8 cellular contexts compared by ENCODE assay signal in the genomic region with DNA sequence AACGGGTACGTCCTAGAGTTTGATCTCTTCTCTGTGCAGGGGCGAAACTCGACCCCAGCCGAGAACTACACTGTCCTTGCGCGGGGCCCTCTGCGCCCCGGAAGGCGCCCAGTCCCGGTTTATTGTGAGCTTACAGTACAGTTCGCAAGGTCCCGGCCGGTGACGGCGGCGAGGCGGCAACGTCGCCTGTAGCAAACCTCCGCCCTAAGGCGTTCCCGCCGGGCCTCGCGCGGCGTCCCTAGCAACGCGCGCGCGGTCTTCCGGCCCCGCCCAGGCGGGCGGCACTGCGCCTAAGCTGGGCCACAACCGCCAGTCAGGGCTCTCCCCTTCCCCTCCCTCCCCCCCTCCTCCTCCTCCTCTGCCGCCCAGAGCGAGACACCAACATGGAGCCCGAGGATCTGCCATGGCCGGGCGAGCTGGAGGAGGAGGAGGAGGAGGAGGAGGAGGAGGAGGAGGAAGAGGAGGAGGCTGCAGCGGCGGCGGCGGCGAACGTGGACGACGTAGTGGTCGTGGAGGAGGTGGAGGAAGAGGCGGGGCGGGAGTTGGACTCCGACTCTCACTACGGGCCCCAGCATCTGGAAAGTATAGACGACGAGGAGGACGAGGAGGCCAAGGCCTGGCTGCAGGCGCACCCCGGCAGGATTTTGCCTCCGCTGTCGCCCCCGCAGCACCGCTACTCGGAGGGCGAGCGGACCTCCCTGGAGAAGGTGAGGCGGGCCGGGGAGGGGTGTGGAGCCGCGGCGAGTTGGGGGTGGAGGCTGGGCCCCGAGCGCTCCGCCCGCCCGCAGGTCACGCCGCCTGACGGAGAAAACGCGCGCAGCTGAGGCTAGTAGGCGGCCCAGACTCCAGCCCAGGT. TPM values are rescaled to one million over a fixed set of nuclear protein-coding genes. Genes with fewer than 3 reads are reported as not detected.
A peak's percentile ranks its signal among the peaks of the same experiment; 100 is the strongest.
DNase-seq lines count a peak whose midpoint lies in the region; ATAC-seq and TF ChIP-seq lines count a peak whose summit lies in the region.

A gene with protein sequence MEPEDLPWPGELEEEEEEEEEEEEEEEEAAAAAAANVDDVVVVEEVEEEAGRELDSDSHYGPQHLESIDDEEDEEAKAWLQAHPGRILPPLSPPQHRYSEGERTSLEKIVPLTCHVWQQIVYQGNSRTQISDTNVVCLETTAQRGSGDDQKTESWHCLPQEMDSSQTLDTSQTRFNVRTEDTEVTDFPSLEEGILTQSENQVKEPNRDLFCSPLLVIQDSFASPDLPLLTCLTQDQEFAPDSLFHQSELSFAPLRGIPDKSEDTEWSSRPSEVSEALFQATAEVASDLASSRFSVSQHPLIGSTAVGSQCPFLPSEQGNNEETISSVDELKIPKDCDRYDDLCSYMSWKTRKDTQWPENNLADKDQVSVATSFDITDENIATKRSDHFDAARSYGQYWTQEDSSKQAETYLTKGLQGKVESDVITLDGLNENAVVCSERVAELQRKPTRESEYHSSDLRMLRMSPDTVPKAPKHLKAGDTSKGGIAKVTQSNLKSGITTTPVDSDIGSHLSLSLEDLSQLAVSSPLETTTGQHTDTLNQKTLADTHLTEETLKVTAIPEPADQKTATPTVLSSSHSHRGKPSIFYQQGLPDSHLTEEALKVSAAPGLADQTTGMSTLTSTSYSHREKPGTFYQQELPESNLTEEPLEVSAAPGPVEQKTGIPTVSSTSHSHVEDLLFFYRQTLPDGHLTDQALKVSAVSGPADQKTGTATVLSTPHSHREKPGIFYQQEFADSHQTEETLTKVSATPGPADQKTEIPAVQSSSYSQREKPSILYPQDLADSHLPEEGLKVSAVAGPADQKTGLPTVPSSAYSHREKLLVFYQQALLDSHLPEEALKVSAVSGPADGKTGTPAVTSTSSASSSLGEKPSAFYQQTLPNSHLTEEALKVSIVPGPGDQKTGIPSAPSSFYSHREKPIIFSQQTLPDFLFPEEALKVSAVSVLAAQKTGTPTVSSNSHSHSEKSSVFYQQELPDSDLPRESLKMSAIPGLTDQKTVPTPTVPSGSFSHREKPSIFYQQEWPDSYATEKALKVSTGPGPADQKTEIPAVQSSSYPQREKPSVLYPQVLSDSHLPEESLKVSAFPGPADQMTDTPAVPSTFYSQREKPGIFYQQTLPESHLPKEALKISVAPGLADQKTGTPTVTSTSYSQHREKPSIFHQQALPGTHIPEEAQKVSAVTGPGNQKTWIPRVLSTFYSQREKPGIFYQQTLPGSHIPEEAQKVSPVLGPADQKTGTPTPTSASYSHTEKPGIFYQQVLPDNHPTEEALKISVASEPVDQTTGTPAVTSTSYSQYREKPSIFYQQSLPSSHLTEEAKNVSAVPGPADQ (N-terminal part only) (plus strand): TSS at position 351 of the 856 bp plus-strand sequence. CDS start 33 bp downstream, at position 384.

- peaks cover 21% of the 10 kb centered on the region for H3K27me3 Mint-ChIP-seq in T-helper 1 cell treated with Interleukin-12 subunit alpha and Interleukin-12 subunit beta and Interleukin-4 antibody, amounts not matched to agents 30 μg/mL and 1 μg/mL, for 36 hours (ENCODE audit: low read depth)

- no peaks in the 10 kb centered on the region for H3K9me3 ChIP-seq in prostate gland

- peak; percentile 33 for TF ChIP-seq POLR2A in prostate gland (IDR thresholded peaks at IDR 0.05)

- H3K27me3 ChIP-seq in prostate gland (replicated peaks; ENCODE audit: insufficient read depth), result no peaks in the 10 kb centered on the region

- intact Hi-C loops in left ventricle myocardium superior (cut with micrococcal nuclease), result no loop called here
- intact Hi-C loops in prostate gland (cut with DNase I), result loop anchor here (5.0 kb wide), 1 partner anchor 153 kb away; the partner anchor contains the start of genes CCT7 and PRADC1

- H3K27ac ChIP-seq in prostate gland, result peak within 1 kb of the TSS; percentile 93

- peak; percentile 58 for ATAC-seq in GM18499 (IDR thresholded peaks at IDR 0.05; ENCODE audit: insufficient read depth, unreplicated experiment)
- peak; percentile 71 for ATAC-seq in HG02938 (IDR thresholded peaks at IDR 0.05; ENCODE audit: unreplicated experiment)
- ATAC-seq in left ventricle myocardium superior, result peak; percentile 97

- TF ChIP-seq CTCF in prostate gland (IDR thresholded peaks at IDR 0.05), result peak in 2 of 4 experiments; percentile 37 to 42

- no peaks in the 10 kb centered on the region for H3K36me3 ChIP-seq in prostate gland

- under 1% methylated on average over 62 of the region's 86 CpGs for WGBS in prostate gland

- peak within 1 kb of the TSS; percentile 89 for H3K27ac Mint-ChIP-seq in T-helper 1 cell treated with Interleukin-12 subunit alpha and Interleukin-12 subunit beta and Interleukin-4 antibody, amounts not matched to agents 30 μg/mL and 1 μg/mL, for 36 hours

- no peaks in the 10 kb centered on the region for H3K36me3 Mint-ChIP-seq in T-helper 1 cell treated with Interleukin-12 subunit alpha and Interleukin-12 subunit beta and Interleukin-4 antibody, amounts not matched to agents 30 μg/mL and 1 μg/mL, for 36 hours (ENCODE audit: low read depth)

- H3K4me1 ChIP-seq in prostate gland (replicated peaks), result no peaks in the 10 kb centered on the region

- no peaks in the 10 kb centered on the region for H3K9me3 Mint-ChIP-seq in T-helper 1 cell treated with Interleukin-12 subunit alpha and Interleukin-12 subunit beta and Interleukin-4 antibody, amounts not matched to agents 30 μg/mL and 1 μg/mL, for 36 hours

- H3K4me3 ChIP-seq in prostate gland, result peak within 1 kb of the TSS; percentile 67 to 74

- DNase-seq in NCI-H1694 treated with DMSO at 0.1 percent for 48 hours (lab: John Stamatoyannopoulos, UW) (peak; percentile 85), amniotic stem cell (lab: John Stamatoyannopoulos, UW) (peak; percentile 82), left ventricle myocardium superior (peak; percentile 95), prostate gland (ENCODE audit: low spot score) (peak; percentile 82), ureter (ENCODE audit: low spot score) (peak; percentile 90)

- H3K4me1 Mint-ChIP-seq in T-helper 1 cell treated with Interleukin-12 subunit alpha and Interleukin-12 subunit beta and Interleukin-4 antibody, amounts not matched to agents 30 μg/mL and 1 μg/mL, for 36 hours (ENCODE audit: low read depth), result peaks cover 27% of the 10 kb centered on the region

- peak within 1 kb of the TSS; percentile 90 for H3K4me3 Mint-ChIP-seq in T-helper 1 cell treated with Interleukin-12 subunit alpha and Interleukin-12 subunit beta and Interleukin-4 antibody, amounts not matched to agents 30 μg/mL and 1 μg/mL, for 36 hours

RNA-seq across cellular contexts. Expression of the gene that starts here (rescaled TPM):
- 7.6 TPM for total RNA-seq in left ventricle myocardium superior
- total RNA-seq in prostate gland, result 10 to 100 TPM; 18.5 to 69.3 TPM
- 36.3 TPM for total RNA-seq in ureter

Comparison
In these comparisons a context has a peak if more than half of its experiments do, and no peak if none do; other contexts are left out.
1. Peak in every context shown above with its lines: DNase-seq, ATAC-seq, H3K4me3 ChIP-seq and H3K27ac ChIP-seq.